In the genomic region with DNA sequence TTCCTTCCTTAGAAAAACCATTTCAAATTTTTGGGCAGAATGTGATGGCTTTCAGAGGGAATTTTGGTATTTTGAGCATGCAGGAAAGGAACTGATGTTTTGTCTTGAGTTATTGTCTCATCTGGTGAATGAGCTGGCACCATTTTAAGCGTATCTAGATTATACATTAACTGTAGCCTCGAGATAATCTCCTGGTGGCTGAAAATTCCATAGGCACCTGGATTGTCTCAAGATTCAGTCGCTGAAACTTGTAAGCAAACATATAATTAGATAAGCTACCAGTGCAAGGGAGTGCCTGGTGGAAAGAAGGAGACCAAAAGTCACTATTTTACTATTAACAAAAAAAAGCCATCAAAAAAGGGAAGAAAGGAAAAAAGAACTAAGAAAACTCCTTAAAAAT, we compare ENCODE assay signal across 19 cellular contexts.
"Had no signal": no experiment of that assay in that cellular context is flagged by ENCODE, and none has a peak within 500 bp of the region (broad histone marks: within the 10 kb centered on the region; RNA-seq: fewer than 3 reads in every experiment).

No MANE protein-coding gene starts in this region.

- H3K9me3 ChIP-seq: gastrocnemius medialis, neutrophil, tibial artery had no signal

- H3K27ac ChIP-seq: dorsolateral prefrontal cortex, gastrocnemius medialis, heart right ventricle, neutrophil, tibial artery had no signal

- H3K36me3 ChIP-seq: gastrocnemius medialis, heart right ventricle, neutrophil, tibial artery had no signal

- ATAC-seq: esophagus mucosa; gastrocnemius medialis; heart right ventricle; left cardiac atrium; left ventricle myocardium superior; naive thymus-derived CD8-positive, alpha-beta T cell; right cardiac atrium; stimulated activated memory B cell treated with anti-CD40 and anti-IgM and Interleukin-4, amounts not matched to agents 10 μg/mL and 1 μg/mL and 100 μg/mL, for 72 hours had no signal

- H3K4me1 ChIP-seq: gastrocnemius medialis, heart right ventricle, tibial artery had no signal

- DNase-seq: cortex of kidney; dorsolateral prefrontal cortex; effector CD8-positive, alpha-beta T cell; gastrocnemius medialis; heart right ventricle; immature natural killer cell; kidney; left cardiac atrium; left ventricle myocardium superior; mesenchymal stem cell; naive thymus-derived CD8-positive, alpha-beta T cell; posterior cingulate gyrus; right cardiac atrium; stimulated activated CD4-positive, alpha-beta T cell treated with anti-CD3 and anti-CD28 coated beads, Interleukin-4, amount 100 ng/mL, for 24 hours; tibial artery had no signal

- H3K4me3 ChIP-seq: dorsolateral prefrontal cortex, gastrocnemius medialis, heart right ventricle, lung, tibial artery had no signal

- H3K27me3 ChIP-seq: dorsolateral prefrontal cortex, gastrocnemius medialis, heart right ventricle, neutrophil, tibial artery had no signal
